ENCODE assay signal across 10 cellular contexts in the genomic region with DNA sequence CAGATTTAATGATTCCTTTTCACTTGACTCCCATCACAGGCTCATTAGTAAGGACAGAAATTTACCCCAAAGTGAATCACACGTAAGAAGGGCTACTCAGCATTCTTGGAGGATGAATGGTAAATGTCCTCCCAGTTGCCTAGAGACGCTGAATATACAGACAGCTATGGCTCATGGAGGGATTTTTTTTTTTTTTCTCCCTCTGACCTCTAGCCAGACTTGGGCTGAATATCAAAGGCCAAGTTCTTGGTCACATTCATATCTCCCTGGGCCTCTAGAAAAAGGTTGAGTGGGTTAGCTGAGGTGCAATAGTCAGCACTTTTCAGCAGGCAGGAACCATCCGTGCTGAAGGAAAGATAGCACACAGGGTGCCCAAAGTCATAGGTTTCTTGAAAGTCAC.
DNase-seq lines count a peak whose midpoint lies in the region; ATAC-seq and TF ChIP-seq lines count a peak whose summit lies in the region.
"Had no signal": no experiment of that assay in that cellular context is flagged by ENCODE, and none has a peak within 500 bp of the region (broad histone marks: within the 10 kb centered on the region; RNA-seq: fewer than 3 reads in every experiment).

No MANE protein-coding gene starts in this region.

- no peaks in the 10 kb centered on the region for H3K27me3 ChIP-seq in ACC112 (ENCODE audit: insufficient read depth, low read length)
- H3K27me3 ChIP-seq in brain microvascular endothelial cell (replicated peaks) = no peaks in the 10 kb centered on the region
- H3K27me3 ChIP-seq in spleen (replicated peaks in 1 of 7) = no peaks in the 10 kb centered on the region

- peak overlapping the region; percentile 39 for H3K4me3 ChIP-seq in ACC112 (ENCODE audit: low read depth, low read length)
- H3K4me3 ChIP-seq in brain microvascular endothelial cell (ENCODE audit: low read depth, low read length) = no peak overlapping the region
- H3K4me3 ChIP-seq in spleen = no peak overlapping the region

- in situ Hi-C loops in brain microvascular endothelial cell (cut with HindIII; ENCODE audit: low pct_ligation_motif_present, low sequenced_read_pairs) = no loop called here

- WGBS in spleen, 5 donors = 73 to 86% (median 82%) methylated on average over 3 of the region's 3 CpGs

- no peak for TF ChIP-seq CTCF in brain microvascular endothelial cell (IDR thresholded peaks at IDR 0.05; ENCODE audit: low read depth, low read length, missing control alignments)
- TF ChIP-seq CTCF in spleen (IDR thresholded peaks at IDR 0.05 in 8 of 11, conservative IDR thresholded peaks at IDR 0.05 in 3 of 11) = no peak

- H3K9me3 ChIP-seq in spleen = no peaks in the 10 kb centered on the region

- H3K36me3 ChIP-seq in ACC112 (ENCODE audit: insufficient read depth, low read length) = no peaks in the 10 kb centered on the region
- H3K36me3 ChIP-seq in brain microvascular endothelial cell (replicated peaks) = no peaks in the 10 kb centered on the region
- no peaks in the 10 kb centered on the region for H3K36me3 ChIP-seq in spleen

- no peaks in the 10 kb centered on the region for H3K79me2 ChIP-seq in ACC112 (ENCODE audit: control insufficient read depth, insufficient read depth, low read length, unreplicated experiment)

- H3K4me1 ChIP-seq in ACC112 (ENCODE audit: control insufficient read depth, insufficient read depth, low read length, unreplicated experiment) = peaks cover 40% of the 10 kb centered on the region
- peaks cover 0 to 7% (median under 1%) of the 10 kb centered on the region in 6 donors for H3K4me1 ChIP-seq in spleen

- DNase-seq in HT-29 (ENCODE audit: low spot score) (peak; percentile 89), brain microvascular endothelial cell (peak; percentile 94), kidney glomerular epithelial cell (lab: John Stamatoyannopoulos, UW) (peak; percentile 98), spleen (no peak), NCI-H1048 (lab: John Stamatoyannopoulos, UW) (no peak), UCSD-AML1 (lab: John Stamatoyannopoulos, UW; ENCODE audit: unreplicated experiment) (no peak)
- DNase-seq: activated naive CD8-positive, alpha-beta T cell treated with anti-CD3 and anti-CD28 coated beads, Interleukin-2, amount 10 ng/mL, durations not matched to agents 7 days and 5 days had no signal

- no peak for ATAC-seq in HG03432 (IDR thresholded peaks at IDR 0.05; ENCODE audit: unreplicated experiment)

- no peak for TF ChIP-seq POLR2A in spleen (IDR thresholded peaks at IDR 0.05)

- intact Hi-C loops in spleen (cut with DNase I; ENCODE audit: low total_unique reads) = no loop called here

- H2AFZ ChIP-seq in ACC112 (ENCODE audit: low read length, unreplicated experiment) = peak overlapping the region; percentile 24

- H3K27ac ChIP-seq in ACC112 (ENCODE audit: low read depth, low read length) (peak overlapping the region; percentile 97), brain microvascular endothelial cell (peak overlapping the region; percentile 100), spleen (peak overlapping the region in 1 of 8 donors; percentile 5)
- H3K27ac ChIP-seq: KMS-11 had no signal

Comparison
In these comparisons a context has a peak if more than half of its experiments do, and no peak if none do; other contexts are left out.
1. DNase-seq: peak in HT-29 (single experiment), brain microvascular endothelial cell (single experiment) and kidney glomerular epithelial cell (single experiment); none in spleen (single experiment), NCI-H1048 (single experiment) and UCSD-AML1 (single experiment).